Comparison of ENCODE assay signal across 18 cellular contexts in genomic region chr18:58844871-58845270, GRCh38.
"Had no signal": no experiment of that assay in that cellular context is flagged by ENCODE, and none has a peak within 500 bp of the region (broad histone marks: within the 10 kb centered on the region; RNA-seq: fewer than 3 reads in every experiment).

No MANE protein-coding gene starts in this region.

- H3K27ac ChIP-seq: coronary artery, heart left ventricle, upper lobe of right lung had no signal

- H3K36me3 ChIP-seq: heart left ventricle, upper lobe of right lung had no signal

- H3K4me1 Mint-ChIP-seq: activated CD4-positive, alpha-beta T cell treated with anti-CD3 and anti-CD28 coated beads, Interleukin-2, amount 10 ng/mL, durations not matched to agents 24 days and 14 days; activated naive CD4-positive, alpha-beta T cell treated with anti-CD3 and anti-CD28 coated beads, Interleukin-2, amount 10 ng/mL, durations not matched to agents 7 days and 5 days had no signal

- H3K4me3 ChIP-seq: coronary artery, heart left ventricle, upper lobe of right lung had no signal

- H3K4me3 Mint-ChIP-seq: activated CD4-positive, alpha-beta T cell treated with anti-CD3 and anti-CD28 coated beads, Interleukin-2, amount 10 ng/mL, durations not matched to agents 24 days and 14 days; activated naive CD4-positive, alpha-beta T cell treated with anti-CD3 and anti-CD28 coated beads, Interleukin-2, amount 10 ng/mL, durations not matched to agents 7 days and 5 days; activated naive CD8-positive, alpha-beta T cell treated with anti-CD3 and anti-CD28 coated beads, Interleukin-2, amount 50 U/mL, for 24 hours; activated T-cell treated with anti-CD3 and anti-CD28 coated beads, Interleukin-2, amount 50 U/mL, for 4 hours; central memory CD8-positive, alpha-beta T cell; naive thymus-derived CD8-positive, alpha-beta T cell; T-cell had no signal

- H3K27me3 ChIP-seq: heart left ventricle had no signal

- ATAC-seq: activated naive CD8-positive, alpha-beta T cell treated with anti-CD3 and anti-CD28 coated beads, Interleukin-2, amount 50 U/mL, for 24 hours; activated T-cell treated with anti-CD3 and anti-CD28 coated beads, Interleukin-2, amount 50 U/mL, for 4 hours; heart left ventricle; naive thymus-derived CD8-positive, alpha-beta T cell; SK-N-SH treated with all-trans-retinoic acid at 6 μM for 48 hours; T-cell; upper lobe of right lung had no signal

- H3K36me3 Mint-ChIP-seq: activated naive CD4-positive, alpha-beta T cell treated with anti-CD3 and anti-CD28 coated beads, Interleukin-2, amount 10 ng/mL, durations not matched to agents 7 days and 5 days; T-cell had no signal

- H3K27ac Mint-ChIP-seq: activated CD4-positive, alpha-beta T cell treated with anti-CD3 and anti-CD28 coated beads, Interleukin-2, amount 10 ng/mL, durations not matched to agents 24 days and 14 days; activated naive CD4-positive, alpha-beta T cell treated with anti-CD3 and anti-CD28 coated beads, Interleukin-2, amount 10 ng/mL, durations not matched to agents 7 days and 5 days; activated naive CD8-positive, alpha-beta T cell treated with anti-CD3 and anti-CD28 coated beads, Interleukin-2, amount 50 U/mL, for 24 hours; naive thymus-derived CD8-positive, alpha-beta T cell; T-cell had no signal

- DNase-seq: activated CD4-positive, alpha-beta T cell treated with anti-CD3 and anti-CD28 coated beads, Interleukin-2, amount 10 ng/mL, durations not matched to agents 24 days and 14 days; activated CD8-positive, alpha-beta memory T cell treated with anti-CD3 and anti-CD28 coated beads, Interleukin-2, amount 50 U/mL, for 4 hours; activated naive CD4-positive, alpha-beta T cell treated with anti-CD3 and anti-CD28 coated beads, Interleukin-2, amount 10 ng/mL, durations not matched to agents 7 days and 5 days; activated naive CD8-positive, alpha-beta T cell treated with anti-CD3 and anti-CD28 coated beads, Interleukin-2, amount 50 U/mL, for 24 hours; activated T-cell treated with anti-CD3 and anti-CD28 coated beads, Interleukin-2, amount 50 U/mL, for 4 hours; anterior cingulate cortex; erythroblast; heart left ventricle; naive thymus-derived CD8-positive, alpha-beta T cell; posterior cingulate gyrus; right cardiac atrium; stimulated activated CD8-positive, alpha-beta memory T cell treated with anti-CD3 and anti-CD28 coated beads, Interleukin-4, amount 100 ng/mL, for 48 hours; stimulated activated naive CD4-positive, alpha-beta T cell; T-cell; upper lobe of right lung had no signal

- H3K9me3 Mint-ChIP-seq: activated CD4-positive, alpha-beta T cell treated with anti-CD3 and anti-CD28 coated beads, Interleukin-2, amount 10 ng/mL, durations not matched to agents 24 days and 14 days; activated naive CD4-positive, alpha-beta T cell treated with anti-CD3 and anti-CD28 coated beads, Interleukin-2, amount 10 ng/mL, durations not matched to agents 7 days and 5 days; activated naive CD8-positive, alpha-beta T cell treated with anti-CD3 and anti-CD28 coated beads, Interleukin-2, amount 50 U/mL, for 24 hours; activated T-cell treated with anti-CD3 and anti-CD28 coated beads, Interleukin-2, amount 50 U/mL, for 4 hours; central memory CD8-positive, alpha-beta T cell; T-cell had no signal

- H3K4me1 ChIP-seq: upper lobe of right lung had no signal

- H3K9me3 ChIP-seq: heart left ventricle, upper lobe of right lung had no signal
